27 cellular contexts compared by ENCODE assay signal in genomic region chr2:26986576-26986975, GRCh38. TPM values are rescaled to one million over a fixed set of nuclear protein-coding genes. Genes with fewer than 3 reads are reported as not detected.
DNase-seq lines count a peak whose midpoint lies in the region; TF ChIP-seq lines count a peak whose summit lies in the region.
"Had no signal": no experiment of that assay in that cellular context is flagged by ENCODE, and none has a peak within 500 bp of the region (broad histone marks: within the 10 kb centered on the region; RNA-seq: fewer than 3 reads in every experiment).

No MANE protein-coding gene starts in this region.

- H3K27me3 ChIP-seq in SK-N-SH (ENCODE audit: insufficient read depth): no peaks in the 10 kb centered on the region
- H3K27me3 ChIP-seq: BE2C, SJSA1 had no signal

- peaks cover 16% of the 10 kb centered on the region for H4K20me1 ChIP-seq in SK-N-SH (ENCODE audit: insufficient read depth)

- H3K9ac ChIP-seq in SK-N-SH: no peak overlapping the region
- H3K9ac ChIP-seq: GM23248 had no signal

- H3K9me3 ChIP-seq in SK-N-SH: no peaks in the 10 kb centered on the region
- H3K9me3 ChIP-seq: BE2C, SJSA1 had no signal

- no peak overlapping the region for H2AFZ ChIP-seq in SK-N-SH (ENCODE audit: low read depth)
- H2AFZ ChIP-seq: GM23248, PC-9 had no signal

- H3K4me3 ChIP-seq in SK-N-SH (ENCODE audit: low read depth in 2 of 2, low read length in 1 of 2): no peak overlapping the region
- H3K4me3 ChIP-seq: GM23248, PC-9, SJSA1 had no signal

- no peak for TF ChIP-seq EP300 in SK-N-SH (IDR thresholded peaks at IDR 0.05; ENCODE audit: borderline replicate concordance in 1 of 2, low read depth in 1 of 2, low read length in 1 of 2)

- no peaks in the 10 kb centered on the region for H3K79me2 ChIP-seq in SK-N-SH (ENCODE audit: insufficient read depth)

- H3K9me2 ChIP-seq in SK-N-SH: no peaks in the 10 kb centered on the region

- H3K36me3 ChIP-seq in SK-N-SH (replicated peaks in 1 of 2; ENCODE audit: control insufficient read depth in 1 of 2, insufficient read depth in 2 of 2, low read length in 1 of 2): no peaks in the 10 kb centered on the region
- H3K36me3 ChIP-seq: BE2C, SJSA1 had no signal

- 85% methylated on average over 5 of the region's 5 CpGs for WGBS in SK-N-SH (ENCODE audit: low lambda C conversion rate)

- POLR2A ChIA-PET in SK-N-SH (lab: Yijun Ruan, JAX): no interaction called here

- TF ChIP-seq CTCF in SK-N-SH (IDR thresholded peaks at IDR 0.05): no peak

- H3F3A ChIP-seq in SK-N-SH (replicated peaks; ENCODE audit: insufficient read depth): peaks cover 24% of the 10 kb centered on the region

- no peak overlapping the region for H3K4me2 ChIP-seq in SK-N-SH
- H3K4me2 ChIP-seq: PC-9 had no signal

- CTCF ChIA-PET in SK-N-SH (lab: Yijun Ruan, JAX): interaction anchor here (0.8 to 25.8 kb wide), 4 partner anchors 17 to 140 kb away, joined by 3 to 257 read pairs (median 43); no protein-coding TSS in a partner anchor

- no peak overlapping the region for H3K27ac ChIP-seq in SK-N-SH (ENCODE audit: low read depth in 2 of 2, low read length in 1 of 2)
- H3K27ac ChIP-seq: GM23248, PC-9, SJSA1 had no signal

- DNase-seq in EL: peak; percentile 10
- no peak for DNase-seq in SK-N-SH
- DNase-seq in iris pigment epithelial cell (ENCODE audit: low read depth): peak; percentile 28
- no peak for DNase-seq in iPS-NIHi7 (ENCODE audit: extremely low spot score)
- no peak for DNase-seq in hippocampal formation (lab: John Stamatoyannopoulos, UW)
- no peak for DNase-seq in OCI-M1 (lab: John Stamatoyannopoulos, UW)
- no peak for DNase-seq in activated CD4-positive, alpha-beta T cell treated with anti-CD3 and anti-CD28 coated beads, Interleukin-2, amount 50 U/mL, for 4 hours
- DNase-seq: BE2C; CD8-positive, alpha-beta memory T cell; DMS153; DND-41; GM23248; H7; Karpas-422; MM.1S; NCI-H1048; NCI-H1417; NCI-H1694; NCI-H2029 treated with DMSO at 0.1 percent for 48 hours; NCI-H345; NCI-H524; NK-92 treated with Interleukin-12 subunit alpha and Interleukin-12 subunit beta, amount 100 ng/mL, for 24 hours; PC-9; Right ventricle myocardium superior; RPMI8226; T-helper 1 cell had no signal

- TF ChIP-seq RAD21 in SK-N-SH (IDR thresholded peaks at IDR 0.05; ENCODE audit: low read length): no peak

- peaks cover 12 to 17% of the 10 kb centered on the region in 2 experiments; a peak in 3 of 4 replicates for H3K4me1 ChIP-seq in SK-N-SH (ENCODE audit: control insufficient read depth in 1 of 2, insufficient read depth in 2 of 2, low read depth in 1 of 2, low read length in 1 of 2)

TF ChIP-seq in SK-N-SH, 30 proteins besides CTCF, POLR2A, EP300 and RAD21:
- TF ChIP-seq CHD2 (IDR thresholded peaks at IDR 0.05; ENCODE audit: low read length, partially characterized antibody) (no peak), NFIC (IDR thresholded peaks at IDR 0.05; ENCODE audit: borderline replicate concordance) (peak; percentile 39; the same call in 1 of the 2 replicates), SMC3 (IDR thresholded peaks at IDR 0.05; ENCODE audit: low read depth, low read length) (no peak), JUND (IDR thresholded peaks at IDR 0.05) (peak; percentile 8; the same call in 1 of the 2 replicates), PBX3 (IDR thresholded peaks at IDR 0.05) (peak; percentile 89), FOSL2 (IDR thresholded peaks at IDR 0.05; ENCODE audit: borderline replicate concordance, low read depth) (peak; percentile 54; the same call in 1 of the 2 replicates)

RNA-seq across cellular contexts. Expression of gene MAPRE3, which starts 16.1 kb away (rescaled TPM):
- polyA plus RNA-seq in SK-N-SH (2012; rRNA removed): 20.2 and 24.4 TPM in 2 replicates
- 15.9 and 20.5 TPM in 2 replicates for polyA plus RNA-seq in SK-N-SH (2012; cell fraction: cytosol; rRNA removed)
- polyA plus RNA-seq in SK-N-SH (2012; cell fraction: nucleus; rRNA removed): 67.4 and 80.9 TPM in 2 replicates

RNA-seq across cellular contexts. Expression of gene TMEM214, which starts 46.2 kb away (rescaled TPM):
- polyA plus RNA-seq in SK-N-SH (2012; rRNA removed): 69.4 and 80.2 TPM in 2 replicates
- 25.4 and 37.4 TPM in 2 replicates for polyA plus RNA-seq in SK-N-SH (2012; cell fraction: cytosol; rRNA removed)
- polyA plus RNA-seq in SK-N-SH (2012; cell fraction: nucleus; rRNA removed): 176 and 217 TPM in 2 replicates

Comparison
In these comparisons a context has a peak if more than half of its experiments do, and no peak if none do; other contexts are left out.
1. DNase-seq: peak in EL (single experiment) and iris pigment epithelial cell (single experiment); none in SK-N-SH (single experiment), iPS-NIHi7 (single experiment), hippocampal formation (0 of 2), OCI-M1 (single experiment) and activated CD4-positive, alpha-beta T cell treated with anti-CD3 and anti-CD28 coated beads, Interleukin-2, amount 50 U/mL, for 4 hours (0 of 2).